Comparison of ENCODE assay signal across 7 cellular contexts in genomic region chr7:155803418-155804376, GRCh38. TPM values are rescaled to one million over a fixed set of nuclear protein-coding genes. Genes with fewer than 3 reads are reported as not detected.
DNase-seq lines count a peak whose midpoint lies in the region; ATAC-seq lines count a peak whose summit lies in the region.

No MANE protein-coding gene starts in this region.

- H3K4me3 ChIP-seq in H7 (ENCODE audit: insufficient read depth, low read depth, low read length) (peak overlapping the region; percentile 42), rectal smooth muscle tissue (ENCODE audit: low read length) (peak overlapping the region; percentile 43)

- H3K9ac ChIP-seq in rectal smooth muscle tissue (ENCODE audit: low read length) = no peak overlapping the region

- no peak overlapping the region for H3K27ac ChIP-seq in rectal smooth muscle tissue (ENCODE audit: low read depth, low read length)

- DNase-seq in H7 (peak; percentile 85), NOMO-1 treated with dmso at 0.1 percent for 144 hours (lab: John Stamatoyannopoulos, UW; ENCODE audit: unreplicated experiment) (peak; percentile 16), AG08395 (ENCODE audit: low spot score) (no peak)

- H3K4me1 ChIP-seq in rectal smooth muscle tissue (ENCODE audit: control insufficient read depth, insufficient read depth, low read length) = peaks cover 4% of the 10 kb centered on the region

- peak; percentile 27 for ATAC-seq in esophagus mucosa
- no peak for ATAC-seq in HG03135 (IDR thresholded peaks at IDR 0.05; ENCODE audit: unreplicated experiment)
- no peak for ATAC-seq in HG03095 (IDR thresholded peaks at IDR 0.05; ENCODE audit: unreplicated experiment)

- H3K36me3 ChIP-seq in H7 (replicated peaks; ENCODE audit: control insufficient read depth, insufficient read depth, low read length) = no peaks in the 10 kb centered on the region
- no peaks in the 10 kb centered on the region for H3K36me3 ChIP-seq in rectal smooth muscle tissue (ENCODE audit: control insufficient read depth, insufficient read depth, low read length)

- H3K27me3 ChIP-seq in H7 (ENCODE audit: control insufficient read depth, insufficient read depth, low read length) (peaks cover 85% of the 10 kb centered on the region), rectal smooth muscle tissue (ENCODE audit: control insufficient read depth, insufficient read depth, low read length) (peaks cover 13% of the 10 kb centered on the region)

RNA-seq across cellular contexts. Expression of gene SHH, which starts 8.6 kb away (rescaled TPM):
- total RNA-seq in H7 (2014; rRNA removed; shearing (Covaris generic)) = 1.5 and 4.6 TPM in 2 replicates
- not detected for total RNA-seq in esophagus mucosa
